ENCODE assay signal across 9 cellular contexts in the genomic region with DNA sequence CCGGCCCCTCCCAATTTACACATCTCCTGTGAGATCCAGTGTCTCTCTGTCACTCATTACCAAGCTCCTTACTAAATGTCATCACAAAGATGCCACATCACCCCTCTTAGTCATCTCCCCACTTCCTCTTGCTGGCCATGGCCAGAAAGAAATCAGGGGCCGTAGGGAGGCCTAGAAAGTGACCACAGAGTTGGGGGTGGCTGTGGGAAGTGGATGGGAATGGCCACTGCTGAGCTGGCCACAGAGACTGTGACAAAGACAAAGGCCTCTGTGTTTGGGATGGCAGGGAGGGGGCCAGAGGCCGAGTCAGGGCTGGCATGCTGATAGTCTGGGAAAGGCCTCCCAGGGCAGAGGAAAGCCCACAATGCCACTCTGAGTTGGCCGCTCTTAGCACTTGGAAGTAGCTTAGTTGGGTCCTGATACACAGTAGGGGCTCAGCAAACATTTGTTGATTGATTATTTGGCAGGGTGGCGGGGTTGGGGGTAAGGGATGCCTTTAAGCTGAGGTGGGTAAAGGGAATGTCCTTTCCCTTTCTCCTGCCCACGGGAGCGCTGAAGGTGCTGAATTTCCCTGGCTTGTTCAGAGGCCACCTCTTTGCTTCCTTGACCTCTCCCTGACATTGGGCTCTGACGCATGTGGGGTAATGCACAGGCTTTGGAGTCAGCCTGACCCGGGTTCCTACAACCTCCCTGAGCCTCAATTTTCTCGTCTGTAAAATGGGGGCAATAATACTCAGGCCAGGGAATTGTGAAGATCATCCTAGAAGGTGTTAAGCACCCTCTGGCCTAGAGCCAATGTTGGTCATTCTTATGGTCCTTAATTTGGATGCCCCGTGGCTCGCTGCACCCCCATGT. TPM values are rescaled to one million over a fixed set of nuclear protein-coding genes. Genes with fewer than 3 reads are reported as not detected.
DNase-seq lines count a peak whose midpoint lies in the region; ATAC-seq and TF ChIP-seq lines count a peak whose summit lies in the region.
"Had no signal": no experiment of that assay in that cellular context is flagged by ENCODE, and none has a peak within 500 bp of the region (broad histone marks: within the 10 kb centered on the region; RNA-seq: fewer than 3 reads in every experiment).

No MANE protein-coding gene starts in this region.

- DNase-seq in GM04503 (ENCODE audit: low read depth) (peak; percentile 87), fibroblast of the aortic adventitia (ENCODE audit: low read depth) (peak; percentile 62), putamen (ENCODE audit: low spot score) (peak; percentile 95), SHP77 (lab: John Stamatoyannopoulos, UW) (no peak), iPS-NIHi11 (ENCODE audit: low spot score) (no peak)
- DNase-seq: NCI-H2171 had no signal

- H3K4me3 ChIP-seq in fibroblast of the aortic adventitia (ENCODE audit: low read depth, low read length), result no peak overlapping the region

- TF ChIP-seq CTCF in fibroblast of the aortic adventitia (IDR thresholded peaks at IDR 0.05; ENCODE audit: insufficient read depth, low read length), result no peak

- ATAC-seq in SK-N-SH treated with all-trans-retinoic acid at 6 μM for 48 hours (peak; percentile 55), HG02763 (IDR thresholded peaks at IDR 0.05; ENCODE audit: unreplicated experiment) (no peak), GM18511 (IDR thresholded peaks at IDR 0.05; ENCODE audit: unreplicated experiment) (no peak)

TF ChIP-seq in SK-N-SH treated with all-trans-retinoic acid at 6 μM for 48 hours, 23 proteins besides CTCF, POLR2A, EP300 and RAD21:
- TF ChIP-seq RARB (CRISPR knock-in tag; IDR thresholded peaks at IDR 0.05), result 0 out of 2 replicates have a peak, but pooled peaks have one; percentile 16
- TF ChIP-seq ZNF565 (CRISPR knock-in tag; conservative IDR thresholded peaks at IDR 0.05; ENCODE audit: low read depth), result no peak
- no peak for TF ChIP-seq BACH2 (CRISPR knock-in tag; IDR thresholded peaks at IDR 0.05; ENCODE audit: borderline replicate concordance)

RNA-seq across cellular contexts. Expression of gene NAV1, which starts 13.2 kb away (rescaled TPM):
- 29.8 and 136 TPM in 2 replicates for total RNA-seq in fibroblast of the aortic adventitia (ENCODE audit: low replicate concordance)

RNA-seq across cellular contexts. Expression of gene CSRP1, which starts 45.2 kb away (rescaled TPM):
- 86.9 and 120 TPM in 2 replicates for total RNA-seq in fibroblast of the aortic adventitia (ENCODE audit: low replicate concordance)

Comparison
In these comparisons a context has a peak if more than half of its experiments do, and no peak if none do; other contexts are left out.
1. DNase-seq: peak in GM04503 (single experiment), fibroblast of the aortic adventitia (single experiment) and putamen (single experiment); none in SHP77 (0 of 2) and iPS-NIHi11 (single experiment).